ENCODE assay signal across 27 cellular contexts in the genomic region with DNA sequence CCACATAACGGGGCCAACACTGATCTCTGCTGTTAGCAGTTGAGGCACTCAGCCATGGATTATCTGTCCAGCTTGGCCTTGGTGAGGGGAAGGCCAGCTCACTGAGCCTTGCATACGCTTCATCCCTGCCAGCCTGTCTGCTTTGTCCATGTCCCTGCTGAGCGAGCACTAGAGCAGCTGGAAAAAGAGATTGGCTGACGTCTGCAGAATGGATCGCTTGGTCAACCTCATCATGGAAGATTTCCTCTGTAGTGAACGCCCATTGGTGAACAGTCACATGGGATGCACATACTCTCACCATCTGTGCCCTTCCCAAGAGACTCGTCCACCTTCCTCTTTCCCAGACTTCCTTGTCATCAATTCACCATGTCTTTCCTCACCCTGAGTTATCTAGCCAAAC. TPM values are rescaled to one million over a fixed set of nuclear protein-coding genes. Genes with fewer than 3 reads are reported as not detected.
DNase-seq lines count a peak whose midpoint lies in the region; ATAC-seq lines count a peak whose summit lies in the region.
"Had no signal": no experiment of that assay in that cellular context is flagged by ENCODE, and none has a peak within 500 bp of the region (broad histone marks: within the 10 kb centered on the region; RNA-seq: fewer than 3 reads in every experiment).

No MANE protein-coding gene starts in this region.

- H3K36me3 ChIP-seq in adipocyte (ENCODE audit: control insufficient read depth, insufficient read depth, low read length, severe bottlenecking): no peaks in the 10 kb centered on the region
- H3K36me3 ChIP-seq in skeletal muscle satellite cell (ENCODE audit: insufficient read depth, low read length): no peaks in the 10 kb centered on the region
- H3K36me3 ChIP-seq: cardiac muscle cell, neural progenitor cell, sigmoid colon, SJSA1 had no signal

- H3K9ac ChIP-seq in adipocyte (ENCODE audit: low read length): no peak overlapping the region
- peak overlapping the region; percentile 20 for H3K9ac ChIP-seq in skeletal muscle satellite cell (ENCODE audit: low read depth, low read length)
- H3K9ac ChIP-seq: neural progenitor cell had no signal

- H3K4me3 ChIP-seq in adipocyte (ENCODE audit: low read length): no peak overlapping the region
- H3K4me3 ChIP-seq in skeletal muscle satellite cell (ENCODE audit: low read length): peak overlapping the region; percentile 35
- H3K4me3 ChIP-seq: cardiac muscle cell, lung, neural progenitor cell, sigmoid colon, SJSA1 had no signal

- ATAC-seq in HG02678 (IDR thresholded peaks at IDR 0.05; ENCODE audit: unreplicated experiment): no peak
- ATAC-seq: activated naive CD4-positive, alpha-beta T cell treated with anti-CD3 and anti-CD28 coated beads, Interleukin-2, amount 50 U/mL, for 72 hours; HCT116; stimulated activated naive CD8-positive, alpha-beta T cell treated with anti-CD3 and anti-CD28 coated beads, Interleukin-15, Interleukin-2, amounts not matched to agents 100 U/mL and 50 U/mL, for 24 hours had no signal

- peak; percentile 71 for DNase-seq in GM03348 (ENCODE audit: low spot score)
- DNase-seq in adipocyte (ENCODE audit: low read depth): peak; percentile 50
- DNase-seq in left kidney (ENCODE audit: low read depth, low spot score): peak; percentile 13
- DNase-seq in NCI-H2227 (lab: John Stamatoyannopoulos, UW; ENCODE audit: unreplicated experiment): no peak
- DNase-seq in NCI-H524 treated with DMSO at 0.1 percent for 48 hours (lab: John Stamatoyannopoulos, UW): no peak
- DNase-seq: activated CD4-positive, alpha-beta memory T cell treated with anti-CD3 and anti-CD28 coated beads, Interleukin-2, amount 10 ng/mL, durations not matched to agents 7 days and 5 days; activated CD4-positive, alpha-beta T cell treated with anti-CD3 and anti-CD28 coated beads for 1 hour; activated CD8-positive, alpha-beta memory T cell treated with anti-CD3 and anti-CD28 coated beads, Interleukin-2, amount 50 U/mL, for 48 hours; aorta; C1 segment of cervical spinal cord; Caco-2; dermis blood vessel endothelial cell; NCI-H1417 treated with DMSO at 0.1 percent for 48 hours; NCI-H2081; NCI-H82; sigmoid colon; stimulated activated naive CD8-positive, alpha-beta T cell treated with anti-CD3 and anti-CD28 coated beads, Interleukin-15, Interleukin-2, amounts not matched to agents 100 U/mL and 50 U/mL, for 24 hours had no signal

- H3K9me3 ChIP-seq in adipocyte (ENCODE audit: control insufficient read depth, low read length) (no peaks in the 10 kb centered on the region), skeletal muscle satellite cell (replicated peaks; ENCODE audit: low read length) (no peaks in the 10 kb centered on the region)
- H3K9me3 ChIP-seq: Caco-2, sigmoid colon, SJSA1 had no signal

- H3K4me1 ChIP-seq in adipocyte (ENCODE audit: control insufficient read depth, insufficient read depth, low read length) (peaks cover 12% of the 10 kb centered on the region), skeletal muscle satellite cell (ENCODE audit: control insufficient read depth, insufficient read depth, low read length) (peaks cover 22% of the 10 kb centered on the region)
- H3K4me1 ChIP-seq: sigmoid colon, SJSA1 had no signal

- H3K27me3 ChIP-seq in adipocyte (replicated peaks; ENCODE audit: control insufficient read depth, insufficient read depth, low read length) (no peaks in the 10 kb centered on the region), skeletal muscle satellite cell (ENCODE audit: control insufficient read depth, insufficient read depth, low read length) (peaks cover 2% of the 10 kb centered on the region)
- H3K27me3 ChIP-seq: cardiac muscle cell, neural progenitor cell, sigmoid colon, SJSA1 had no signal

- peak overlapping the region; percentile 71 for H3K4me2 ChIP-seq in skeletal muscle satellite cell (ENCODE audit: low read length)
- H3K4me2 ChIP-seq: neural progenitor cell had no signal

RNA-seq across cellular contexts. Expression of gene MUC22, which starts 26.9 kb away (rescaled TPM):
- not detected in 2 replicates for total RNA-seq in skeletal muscle satellite cell (2012; rRNA removed)
- total RNA-seq: activated CD4-positive, alpha-beta memory T cell treated with anti-CD3 and anti-CD28 coated beads, Interleukin-2, amount 10 ng/mL, durations not matched to agents 7 days and 5 days; activated naive CD4-positive, alpha-beta T cell treated with anti-CD3 and anti-CD28 coated beads, Interleukin-2, amount 50 U/mL, for 72 hours; aorta; Caco-2; cardiac muscle cell; dermis blood vessel endothelial cell; progenitor cell of endocrine pancreas; RPMI7951; sigmoid colon; SJSA1 had no signal

RNA-seq across cellular contexts. Expression of gene MUC21, which starts 53.7 kb away (rescaled TPM):
- not detected in 2 replicates for total RNA-seq in skeletal muscle satellite cell (2012; rRNA removed)
- total RNA-seq: activated CD4-positive, alpha-beta memory T cell treated with anti-CD3 and anti-CD28 coated beads, Interleukin-2, amount 10 ng/mL, durations not matched to agents 7 days and 5 days; activated naive CD4-positive, alpha-beta T cell treated with anti-CD3 and anti-CD28 coated beads, Interleukin-2, amount 50 U/mL, for 72 hours; aorta; Caco-2; cardiac muscle cell; dermis blood vessel endothelial cell; progenitor cell of endocrine pancreas; RPMI7951; sigmoid colon; SJSA1 had no signal

Comparison
In these comparisons a context has a peak if more than half of its experiments do, and no peak if none do; other contexts are left out.
1. DNase-seq: peak in GM03348 (single experiment), adipocyte (single experiment) and left kidney (single experiment); none in NCI-H2227 (single experiment) and NCI-H524 treated with DMSO at 0.1 percent for 48 hours (single experiment).